Comparison of ENCODE assay signal across 9 cellular contexts in the genomic region with DNA sequence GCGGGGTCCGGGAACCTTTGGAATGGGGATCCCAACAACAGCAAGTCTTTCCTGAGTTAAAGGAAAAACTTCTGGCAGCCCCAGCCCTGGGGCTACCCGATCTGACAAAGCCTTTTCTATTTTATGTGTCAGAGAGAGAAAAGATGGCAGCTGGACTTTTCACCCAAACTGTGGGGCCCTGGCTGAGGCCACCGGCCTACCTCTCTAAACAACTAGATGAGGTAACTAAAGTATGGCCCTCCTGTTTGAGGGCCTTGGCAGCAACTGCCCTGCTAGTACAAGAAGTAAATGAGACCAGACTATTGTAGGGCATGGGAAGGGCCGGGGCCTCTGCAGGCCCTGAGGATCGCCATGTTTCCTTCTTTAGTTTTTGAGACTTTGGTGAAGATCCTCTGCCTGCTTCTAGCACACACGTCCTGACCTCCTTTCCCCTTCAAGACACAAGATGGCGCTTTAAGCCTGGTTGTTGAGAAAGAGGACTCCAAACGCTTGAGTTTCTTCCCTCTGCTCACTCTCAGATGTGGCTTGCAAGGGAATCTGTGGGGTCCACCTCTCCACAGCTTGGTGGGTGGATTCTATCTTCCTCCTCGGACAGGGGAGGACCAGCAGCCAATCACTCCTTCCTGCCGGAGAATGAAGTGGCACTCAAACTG. TPM values are rescaled to one million over a fixed set of nuclear protein-coding genes. Genes with fewer than 3 reads are reported as not detected.
DNase-seq lines count a peak whose midpoint lies in the region; ATAC-seq, FAIRE-seq and TF ChIP-seq lines count a peak whose summit lies in the region.
"Had no signal": no experiment of that assay in that cellular context is flagged by ENCODE, and none has a peak within 500 bp of the region (broad histone marks: within the 10 kb centered on the region; RNA-seq: fewer than 3 reads in every experiment).

No MANE protein-coding gene starts in this region.

- DNase-seq in BE2C (peak; percentile 44), GM12891 (ENCODE audit: insufficient read length, low spot score) (peak; percentile 29), NCI-H2029 (lab: John Stamatoyannopoulos, UW) (peak; percentile 54), WERI-Rb-1 (peak; percentile 75), foreskin keratinocyte (peak; percentile 28 to 61)

- H3K4me2 ChIP-seq in parathyroid adenoma (ENCODE audit: low read length): no peak overlapping the region

- TF ChIP-seq POLR2A in GM12891 (IDR thresholded peaks at IDR 0.05; ENCODE audit: low read depth, low read length) (no peak), GM18505 (IDR thresholded peaks at IDR 0.05; ENCODE audit: borderline replicate concordance, extremely low read depth, insufficient read depth, insufficient read length) (no peak)

- H3K36me3 ChIP-seq in BE2C (no peaks in the 10 kb centered on the region), WERI-Rb-1 (no peaks in the 10 kb centered on the region), parathyroid adenoma (ENCODE audit: control insufficient read depth, insufficient read depth, low read length) (no peaks in the 10 kb centered on the region)

- H3K79me2 ChIP-seq in parathyroid adenoma: no peaks in the 10 kb centered on the region

- ATAC-seq in foreskin keratinocyte: peak; percentile 45
- ATAC-seq in HG03139 (IDR thresholded peaks at IDR 0.05; ENCODE audit: unreplicated experiment): no peak
- ATAC-seq in GM18505 (IDR thresholded peaks at IDR 0.05; ENCODE audit: unreplicated experiment): no peak

- H3K9me3 ChIP-seq in BE2C: no peaks in the 10 kb centered on the region
- no peaks in the 10 kb centered on the region for H3K9me3 ChIP-seq in WERI-Rb-1 (ENCODE audit: severe bottlenecking)
- no peaks in the 10 kb centered on the region for H3K9me3 ChIP-seq in parathyroid adenoma (ENCODE audit: control insufficient read depth, low read length)

- H3K27ac ChIP-seq in WERI-Rb-1 (no peak overlapping the region), foreskin keratinocyte (no peak overlapping the region), parathyroid adenoma (no peak overlapping the region)

- FAIRE-seq in GM12891 (lab: Jason Lieb, UNC): peak; percentile 23

- no peak overlapping the region for H3K9ac ChIP-seq in parathyroid adenoma

- H3K27me3 ChIP-seq in BE2C: peaks cover 4% of the 10 kb centered on the region; the same call in 1 of the 2 replicates
- H3K27me3 ChIP-seq in WERI-Rb-1 (ENCODE audit: insufficient read depth, low read depth, severe bottlenecking): no peaks in the 10 kb centered on the region
- H3K27me3 ChIP-seq in foreskin keratinocyte: peaks cover 3% of the 10 kb centered on the region
- no peaks in the 10 kb centered on the region for H3K27me3 ChIP-seq in parathyroid adenoma (ENCODE audit: control insufficient read depth, insufficient read depth, low read length)

- H3K4me1 ChIP-seq in BE2C (no peaks in the 10 kb centered on the region), foreskin keratinocyte (no peaks in the 10 kb centered on the region), parathyroid adenoma (no peaks in the 10 kb centered on the region)

- H2AFZ ChIP-seq in parathyroid adenoma: no peak overlapping the region

- peak; percentile 72 for TF ChIP-seq CTCF in BE2C (IDR thresholded peaks at IDR 0.05; ENCODE audit: low read depth, low read length)
- peak; percentile 86 for TF ChIP-seq CTCF in WERI-Rb-1 (IDR thresholded peaks at IDR 0.05; ENCODE audit: low read depth, low read length)
- peak; percentile 85 for TF ChIP-seq CTCF in foreskin keratinocyte (conservative IDR thresholded peaks at IDR 0.05)
- peak; percentile 53 for TF ChIP-seq CTCF in parathyroid adenoma (IDR thresholded peaks at IDR 0.05)

- H3K4me3 ChIP-seq in BE2C (ENCODE audit: low read depth, low read length) (no peak overlapping the region), WERI-Rb-1 (ENCODE audit: low read depth, low read length) (no peak overlapping the region), parathyroid adenoma (ENCODE audit: low read depth, low read length) (no peak overlapping the region)

TF ChIP-seq in GM12891, 5 proteins besides CTCF, POLR2A, EP300 and RAD21:
- TF ChIP-seq POLR2AphosphoS5 (IDR thresholded peaks at IDR 0.05; ENCODE audit: low read depth, low read length) (no peak), POU2F2 (IDR thresholded peaks at IDR 0.05; ENCODE audit: low read depth, low read length) (no peak), TAF1 (IDR thresholded peaks at IDR 0.05; ENCODE audit: low read depth, low read length) (no peak), SPI1 (IDR thresholded peaks at IDR 0.05; ENCODE audit: low read depth, low read length) (no peak), PAX5 (IDR thresholded peaks at IDR 0.05; ENCODE audit: insufficient read depth, low read length, severe bottlenecking) (no peak)

RNA-seq across cellular contexts. Expression of a gene that starts 18.5 kb away (rescaled TPM):
- not detected for polyA plus RNA-seq in BE2C (2012; ENCODE audit: insufficient read depth, insufficient read length, low read depth)
- not detected for polyA plus RNA-seq in GM12891 (2012; ENCODE audit: low read depth, missing spikeins)
- total RNA-seq in foreskin keratinocyte: not detected in 2 replicates
- not detected in 2 replicates for polyA plus RNA-seq in foreskin keratinocyte
- polyA plus RNA-seq: IgD-negative memory B cell had no signal
